17 cellular contexts compared by ENCODE assay signal in genomic region chr1:15962671-15963362, GRCh38. TPM values are rescaled to one million over a fixed set of nuclear protein-coding genes. Genes with fewer than 3 reads are reported as not detected.
A peak's percentile ranks its signal among the peaks of the same experiment; 100 is the strongest.
DNase-seq lines count a peak whose midpoint lies in the region; ATAC-seq, FAIRE-seq and TF ChIP-seq lines count a peak whose summit lies in the region.
"Had no signal": no experiment of that assay in that cellular context is flagged by ENCODE, and none has a peak within 500 bp of the region (broad histone marks: within the 10 kb centered on the region; RNA-seq: fewer than 3 reads in every experiment).

No MANE protein-coding gene starts in this region.

- H4K20me1 ChIP-seq in GM12878 (ENCODE audit: control insufficient read depth, insufficient read depth) = no peaks in the 10 kb centered on the region

- no peak for FAIRE-seq in GM12878 (lab: Jason Lieb, UNC)
- FAIRE-seq: endometrium, keratinocyte had no signal

- H3K36me3 ChIP-seq in GM12878 (ENCODE audit: control insufficient read depth in 2 of 2, insufficient read depth in 2 of 2, low read length in 1 of 2) = peaks cover 2 to 3% of the 10 kb centered on the region in 2 experiments; a peak in 2 of 4 replicates
- peaks cover 0 to 13% (median 3%) of the 10 kb centered on the region in 3 experiments for H3K36me3 ChIP-seq in naive thymus-derived CD4-positive, alpha-beta T cell (ENCODE audit: control insufficient read depth in 2 of 3, insufficient read depth in 3 of 3, low read length in 3 of 3)

- H3K4me3 Mint-ChIP-seq in T-helper 17 cell = peak overlapping the region; percentile 82
- no peak overlapping the region for H3K4me3 Mint-ChIP-seq in naive thymus-derived CD4-positive, alpha-beta T cell

- H3K27ac Mint-ChIP-seq in T-helper 17 cell = peak overlapping the region; percentile 95
- peak overlapping the region in 2 of 9 donors; percentile 30 to 32 for H3K27ac Mint-ChIP-seq in naive thymus-derived CD4-positive, alpha-beta T cell

- H3K79me2 ChIP-seq in GM12878 (ENCODE audit: control insufficient read depth, insufficient read depth, low read length) = peaks cover 26% of the 10 kb centered on the region

- H3K27me3 Mint-ChIP-seq in T-helper 17 cell = no peaks in the 10 kb centered on the region
- no peaks in the 10 kb centered on the region for H3K27me3 Mint-ChIP-seq in naive thymus-derived CD4-positive, alpha-beta T cell

- TF ChIP-seq EP300 in GM12878 (IDR thresholded peaks at IDR 0.05; ENCODE audit: borderline replicate concordance in 1 of 2, control insufficient read depth in 1 of 2, low read depth in 2 of 2, low read length in 2 of 2) = no peak

- no TSS peak for BruUV-seq in GM12878 (replicated peaks; lab: Mats Ljungman, UMichigan)

- H3K36me3 Mint-ChIP-seq in T-helper 17 cell (ENCODE audit: low read depth) = no peaks in the 10 kb centered on the region
- H3K36me3 Mint-ChIP-seq in naive thymus-derived CD4-positive, alpha-beta T cell = peaks cover 0 to 23% (median 3%) of the 10 kb centered on the region in 5 donors

- peaks cover 47% of the 10 kb centered on the region for H3K4me1 Mint-ChIP-seq in T-helper 17 cell
- peaks cover 45 to 88% (median 81%) of the 10 kb centered on the region in 7 donors for H3K4me1 Mint-ChIP-seq in naive thymus-derived CD4-positive, alpha-beta T cell

- WGBS in GM12878 (ENCODE audit: insufficient coverage, insufficient replicate concordance, low lambda C conversion rate, missing lambda C conversion rate) = 94% methylated on average over 8 of the region's 8 CpGs

- SMC1A ChIA-PET in GM12878 (lab: Charles Lee; ENCODE audit: uncharacterized antibody, unreplicated experiment) = interaction anchor here (0.6 to 9.1 kb wide), 6 partner anchors 11 to 159 kb away, joined by 3 to 78 read pairs (median 3); no protein-coding TSS in a partner anchor

- H3K4me2 ChIP-seq in GM12878 (ENCODE audit: control insufficient read depth, insufficient read depth) = peak overlapping the region; percentile 70
- H3K4me2 ChIP-seq: PC-9 had no signal

- no peak for TF ChIP-seq RAD21 in GM12878 (IDR thresholded peaks at IDR 0.05; ENCODE audit: insufficient read depth, low read depth, low read length)

- POLR2A ChIA-PET in GM12878 (lab: Charles Lee) = interaction anchor here (5.2 to 5.4 kb wide), 2 partner anchors 12 to 13 kb away, joined by 45 to 47 read pairs; partner anchors contain the start of gene ZBTB17
- POLR2A ChIA-PET in naive thymus-derived CD4-positive, alpha-beta T cell (lab: Charles Lee) = no interaction called here

- H3K9me3 ChIP-seq in T-helper 17 cell (ENCODE audit: control insufficient read depth, low read length, poor library complexity, severe bottlenecking) (no peaks in the 10 kb centered on the region), GM12878 (replicated peaks; ENCODE audit: control insufficient read depth, insufficient read depth, low read length) (no peaks in the 10 kb centered on the region)
- H3K9me3 ChIP-seq in naive thymus-derived CD4-positive, alpha-beta T cell (ENCODE audit: control insufficient read depth in 2 of 3, low read length in 3 of 3) = no peaks in the 10 kb centered on the region

- H3K4me1 ChIP-seq in GM12878 (ENCODE audit: control insufficient read depth, insufficient read depth, low read length) = peaks cover 47% of the 10 kb centered on the region
- H3K4me1 ChIP-seq in naive thymus-derived CD4-positive, alpha-beta T cell (ENCODE audit: control insufficient read depth in 2 of 2, insufficient read depth in 2 of 2, low read length in 2 of 2) = peaks cover 13 to 21% of the 10 kb centered on the region in 2 donors

- in situ Hi-C loops in GM12878 (cut with MboI) = no loop called here

- no peak overlapping the region for H3K9ac ChIP-seq in GM12878 (ENCODE audit: control insufficient read depth, insufficient read depth, low read length)

- RAD21 ChIA-PET in GM12878 (lab: Charles Lee; ENCODE audit: unreplicated experiment) = interaction anchor here (0.7 to 9.8 kb wide), 9 partner anchors 12 to 147 kb away, joined by 3 to 116 read pairs (median 6); partner anchors contain the start of genes SPEN and ZBTB17

- no peaks in the 10 kb centered on the region for H3K27me3 ChIP-seq in GM12878 (replicated peaks in 1 of 2; ENCODE audit: control insufficient read depth in 2 of 2, insufficient read depth in 2 of 2, low read length in 1 of 2)
- no peaks in the 10 kb centered on the region for H3K27me3 ChIP-seq in naive thymus-derived CD4-positive, alpha-beta T cell (ENCODE audit: control insufficient read depth in 2 of 2, insufficient read depth in 2 of 2, low read length in 2 of 2)

- intact Hi-C loops in GM12878 (cut with micrococcal nuclease; ENCODE audit: unreplicated experiment) (no loop called here), Right ventricle myocardium superior (cut with DNase I) (no loop called here)
- intact Hi-C loops in naive thymus-derived CD4-positive, alpha-beta T cell (cut with micrococcal nuclease) = no loop called here

- ATAC-seq in T-helper 17 cell = no peak
- no peak for ATAC-seq in GM12878
- no peak for ATAC-seq in naive thymus-derived CD4-positive, alpha-beta T cell
- no peak for ATAC-seq in Right ventricle myocardium superior (ENCODE audit: poor library complexity)

- peak overlapping the region; percentile 43; the same call in 1 of the 2 replicates for H3K4me3 ChIP-seq in GM12878
- H3K4me3 ChIP-seq in naive thymus-derived CD4-positive, alpha-beta T cell (ENCODE audit: low read length) = no peak overlapping the region
- H3K4me3 ChIP-seq: PC-9 had no signal

- TF ChIP-seq CTCF in GM12878 (IDR thresholded peaks at IDR 0.05 in 2 of 3, conservative IDR thresholded peaks at IDR 0.05 in 1 of 3; ENCODE audit: control insufficient read depth in 2 of 3, extremely low read depth in 1 of 3, insufficient read depth in 1 of 3, low read depth in 3 of 3, low read length in 3 of 3) = no peak

- DNase-seq in activated effector memory CD4-positive, alpha-beta T cell treated with anti-CD3 and anti-CD28 coated beads, Interleukin-2, amount 50 U/mL, for 16 hours = peak; percentile 49
- DNase-seq in activated effector memory CD4-positive, alpha-beta T cell treated with Interleukin-2 at 50 U/mL for 16 hours = no peak
- no peak for DNase-seq in T-helper 17 cell
- DNase-seq in GM12878 (ENCODE audit: low read depth, low spot score) = no peak
- DNase-seq in substantia nigra (lab: John Stamatoyannopoulos, UW) = no peak
- no peak for DNase-seq in naive thymus-derived CD4-positive, alpha-beta T cell
- no peak for DNase-seq in kidney glomerular epithelial cell (lab: John Stamatoyannopoulos, UW)
- no peak for DNase-seq in Right ventricle myocardium superior
- DNase-seq: NCI-H1417; PC-9; stimulated activated naive CD4-positive, alpha-beta T cell treated with Interleukin-2 at 50 U/mL for 16 hours had no signal

- H3K27ac ChIP-seq in GM12878 (ENCODE audit: control insufficient read depth, insufficient read depth) = peak overlapping the region; percentile 22; the same call in 1 of the 2 replicates
- H3K27ac ChIP-seq in substantia nigra (ENCODE audit: low read depth, low read length, poor library complexity, severe bottlenecking) = peak overlapping the region; percentile 73
- H3K27ac ChIP-seq in naive thymus-derived CD4-positive, alpha-beta T cell (ENCODE audit: low read depth, low read length) = no peak overlapping the region
- H3K27ac ChIP-seq: PC-9 had no signal

- CTCF ChIA-PET in GM12878 (lab: Yijun Ruan, JAX) = interaction anchor here (0.8 to 10.1 kb wide), 7 partner anchors 12 to 171 kb away, joined by 3 to 68 read pairs (median 6); partner anchors contain the start of gene ZBTB17
- CTCF ChIA-PET in naive thymus-derived CD4-positive, alpha-beta T cell (lab: Charles Lee) = no interaction called here

- no peaks in the 10 kb centered on the region for H3K9me3 Mint-ChIP-seq in naive thymus-derived CD4-positive, alpha-beta T cell

- no peak overlapping the region for H2AFZ ChIP-seq in GM12878 (ENCODE audit: control insufficient read depth, low read depth, low read length)
- H2AFZ ChIP-seq: PC-9 had no signal

- TF ChIP-seq POLR2A in GM12878 (IDR thresholded peaks at IDR 0.05; ENCODE audit: low read depth, low read length) = no peak

RNA-seq across cellular contexts. Expression of gene ZBTB17, which starts 13.1 kb away (rescaled TPM):
- total RNA-seq in T-helper 17 cell (10 to 100 TPM; 71.7 to 99.0 TPM), GM12878 (2014; rRNA removed) (45.2 and 49.8 TPM in 2 replicates), GM12878 (2014; rRNA removed; fragmentation: Illumina TruSeq; extraction: Trizol) (19.5 and 22.2 TPM in 2 replicates), GM12878 (2021) (51.0 and 59.4 TPM in 2 replicates), Right ventricle myocardium superior (21.2 TPM)
- total RNA-seq in GM12878 (2013; cell fraction: nucleolus; rRNA removed) = 91.0 and 100 TPM in 2 replicates
- polyA plus RNA-seq in GM12878 (2011; ENCODE audit: low read depth) = 20.6 TPM
- polyA plus RNA-seq in GM12878 (2011; rRNA removed) (19.4 and 40.4 TPM in 2 replicates), GM12878 (2014; fragmentation: Illumina TruSeq; extraction: Trizol) (3.9 and 11.1 TPM in 2 replicates), GM12878 (2014; fragmentation: Nextera tagmentation; extraction: Ambion mirVana) (1 to 10 TPM in 1 of 2 experiments, under 1 TPM in 1; 0.87 to 4.3 TPM), GM12878 (2014; rRNA removed) (43.7 and 59.6 TPM in 2 replicates), GM12878 (2016; fragmentation: Nextera tagmentation; extraction: Ambion mirVana) (10 to 100 TPM; 36.9 to 44.1 TPM)
- polyA plus RNA-seq in GM12878 (2011; cell fraction: cytosol; rRNA removed) = 56.9 and 90.5 TPM in 2 replicates
- polyA plus RNA-seq in GM12878 (2011; cell fraction: nucleus; rRNA removed) = 320 and 372 TPM in 2 replicates
- 33.1 and 40.1 TPM in 2 replicates for polyA plus RNA-seq in GM12878 (2012)
- 44.9 and 67.3 TPM in 2 replicates for polyA minus RNA-seq in GM12878 (2011; rRNA and poly(A)+ RNA removed)
- polyA minus RNA-seq in GM12878 (2011; cell fraction: cytosol; rRNA and poly(A)+ RNA removed) = 24.6 and 29.4 TPM in 2 replicates
- 41.5 and 74.8 TPM in 2 replicates for polyA minus RNA-seq in GM12878 (2011; cell fraction: nucleus; rRNA and poly(A)+ RNA removed)
- 10 to 100 TPM; 47.3 to 85.1 (median 65.0) TPM for total RNA-seq in naive thymus-derived CD4-positive, alpha-beta T cell
- 10 to 100 TPM; 11.2 to 33.7 TPM for polyA plus RNA-seq in naive thymus-derived CD4-positive, alpha-beta T cell

RNA-seq across cellular contexts. Expression of gene SRARP, which starts 41.2 kb away (rescaled TPM):
- not detected for total RNA-seq in T-helper 17 cell
- total RNA-seq in GM12878 (2013; cell fraction: nucleolus; rRNA removed) = not detected in 2 replicates
- not detected in 2 replicates for total RNA-seq in GM12878 (2014; rRNA removed)
- not detected in 2 replicates for total RNA-seq in GM12878 (2014; rRNA removed; fragmentation: Illumina TruSeq; extraction: Trizol)
- total RNA-seq in GM12878 (2021) = not detected in 2 replicates
- not detected for polyA plus RNA-seq in GM12878 (2011; ENCODE audit: low read depth)
- polyA plus RNA-seq in GM12878 (2011; rRNA removed) = 0.03 TPM in 1 of 2 replicates, not detected in the other
- 0.01 and 0.02 TPM in 2 replicates for polyA plus RNA-seq in GM12878 (2011; cell fraction: cytosol; rRNA removed)
- 0.03 TPM in 1 of 2 replicates, not detected in the other for polyA plus RNA-seq in GM12878 (2011; cell fraction: nucleus; rRNA removed)
- not detected in 2 replicates for polyA plus RNA-seq in GM12878 (2012)
- polyA plus RNA-seq in GM12878 (2014; fragmentation: Illumina TruSeq; extraction: Trizol) = not detected in 2 replicates
- polyA plus RNA-seq in GM12878 (2014; fragmentation: Nextera tagmentation; extraction: Ambion mirVana) = not detected
- 0.06 TPM in 1 of 2 replicates, not detected in the other for polyA plus RNA-seq in GM12878 (2014; rRNA removed)
- not detected for polyA plus RNA-seq in GM12878 (2016; fragmentation: Nextera tagmentation; extraction: Ambion mirVana)
- polyA minus RNA-seq in GM12878 (2011; rRNA and poly(A)+ RNA removed) = not detected in 2 replicates
- not detected in 2 replicates for polyA minus RNA-seq in GM12878 (2011; cell fraction: cytosol; rRNA and poly(A)+ RNA removed)
- not detected in 2 replicates for polyA minus RNA-seq in GM12878 (2011; cell fraction: nucleus; rRNA and poly(A)+ RNA removed)
- total RNA-seq in naive thymus-derived CD4-positive, alpha-beta T cell = not detected
- not detected for polyA plus RNA-seq in naive thymus-derived CD4-positive, alpha-beta T cell
- total RNA-seq in Right ventricle myocardium superior = 0.59 TPM
- total RNA-seq: mesenteric fat pad, PC-9, renal cortical epithelial cell, urinary bladder had no signal
- polyA plus RNA-seq: keratinocyte had no signal

RNA-seq across cellular contexts. Expression of gene HSPB7, which starts 55.0 kb away (rescaled TPM):
- not detected for total RNA-seq in T-helper 17 cell
- total RNA-seq in GM12878 (2013; cell fraction: nucleolus; rRNA removed) = not detected in 2 replicates
- total RNA-seq in GM12878 (2014; rRNA removed) = not detected in 2 replicates
- total RNA-seq in GM12878 (2014; rRNA removed; fragmentation: Illumina TruSeq; extraction: Trizol) = not detected in 2 replicates
- total RNA-seq in GM12878 (2021) = 0.21 TPM in 1 of 2 replicates, not detected in the other
- not detected for polyA plus RNA-seq in GM12878 (2011; ENCODE audit: low read depth)
- not detected in 2 replicates for polyA plus RNA-seq in GM12878 (2011; rRNA removed)
- polyA plus RNA-seq in GM12878 (2011; cell fraction: cytosol; rRNA removed) = not detected in 2 replicates
- not detected in 2 replicates for polyA plus RNA-seq in GM12878 (2011; cell fraction: nucleus; rRNA removed)
- 0.08 and 0.27 TPM in 2 replicates for polyA plus RNA-seq in GM12878 (2012)
- not detected in 2 replicates for polyA plus RNA-seq in GM12878 (2014; fragmentation: Illumina TruSeq; extraction: Trizol)
- polyA plus RNA-seq in GM12878 (2014; fragmentation: Nextera tagmentation; extraction: Ambion mirVana) = not detected
- not detected in 2 replicates for polyA plus RNA-seq in GM12878 (2014; rRNA removed)
- polyA plus RNA-seq in GM12878 (2016; fragmentation: Nextera tagmentation; extraction: Ambion mirVana) = under 1 TPM in 1 of 2 experiments, not detected in 1; 0.34 TPM
- polyA minus RNA-seq in GM12878 (2011; rRNA and poly(A)+ RNA removed) = not detected in 2 replicates
- not detected in 2 replicates for polyA minus RNA-seq in GM12878 (2011; cell fraction: cytosol; rRNA and poly(A)+ RNA removed)
- 0.12 TPM in 1 of 2 replicates, not detected in the other for polyA minus RNA-seq in GM12878 (2011; cell fraction: nucleus; rRNA and poly(A)+ RNA removed)
- total RNA-seq in naive thymus-derived CD4-positive, alpha-beta T cell = not detected
- polyA plus RNA-seq in naive thymus-derived CD4-positive, alpha-beta T cell = not detected
- total RNA-seq in Right ventricle myocardium superior = 3,577 TPM
- total RNA-seq: PC-9 had no signal

RNA-seq across cellular contexts. Expression of gene CLCNKA, which starts 59.0 kb away (rescaled TPM):
- not detected for total RNA-seq in T-helper 17 cell
- total RNA-seq in GM12878 (2013; cell fraction: nucleolus; rRNA removed) = 1.7 and 1.8 TPM in 2 replicates
- total RNA-seq in GM12878 (2014; rRNA removed) = not detected in 2 replicates
- not detected in 2 replicates for total RNA-seq in GM12878 (2014; rRNA removed; fragmentation: Illumina TruSeq; extraction: Trizol)
- 0.08 TPM in 1 of 2 replicates, not detected in the other for total RNA-seq in GM12878 (2021)
- polyA plus RNA-seq in GM12878 (2011; ENCODE audit: low read depth) = 0.13 TPM
- 0.05 and 0.06 TPM in 2 replicates for polyA plus RNA-seq in GM12878 (2011; rRNA removed)
- 0.04 and 0.25 TPM in 2 replicates for polyA plus RNA-seq in GM12878 (2011; cell fraction: cytosol; rRNA removed)
- 1.8 and 2.5 TPM in 2 replicates for polyA plus RNA-seq in GM12878 (2011; cell fraction: nucleus; rRNA removed)
- 0.25 and 0.26 TPM in 2 replicates for polyA plus RNA-seq in GM12878 (2012)
- not detected in 2 replicates for polyA plus RNA-seq in GM12878 (2014; fragmentation: Illumina TruSeq; extraction: Trizol)
- polyA plus RNA-seq in GM12878 (2014; fragmentation: Nextera tagmentation; extraction: Ambion mirVana) = under 1 TPM in 1 of 2 experiments, not detected in 1; 0.02 TPM
- polyA plus RNA-seq in GM12878 (2014; rRNA removed) = 0.10 and 0.23 TPM in 2 replicates
- polyA plus RNA-seq in GM12878 (2016; fragmentation: Nextera tagmentation; extraction: Ambion mirVana) = under 1 TPM in 1 of 2 experiments, not detected in 1; 0.15 TPM
- 0.52 TPM in 1 of 2 replicates, not detected in the other for polyA minus RNA-seq in GM12878 (2011; rRNA and poly(A)+ RNA removed)
- not detected in 2 replicates for polyA minus RNA-seq in GM12878 (2011; cell fraction: cytosol; rRNA and poly(A)+ RNA removed)
- polyA minus RNA-seq in GM12878 (2011; cell fraction: nucleus; rRNA and poly(A)+ RNA removed) = 0.19 and 1.2 TPM in 2 replicates
- not detected for total RNA-seq in naive thymus-derived CD4-positive, alpha-beta T cell
- polyA plus RNA-seq in naive thymus-derived CD4-positive, alpha-beta T cell = not detected
- total RNA-seq in Right ventricle myocardium superior = 0.35 TPM
- total RNA-seq: cerebellum, urinary bladder had no signal
- polyA plus RNA-seq: keratinocyte had no signal

Comparison
In these comparisons a context has a peak if more than half of its experiments do, and no peak if none do; other contexts are left out.
1. RNA of gene HSPB7, which starts 55.0 kb away (total RNA-seq): 3,577 TPM in Right ventricle myocardium superior (single experiment); not detected in T-helper 17 cell, 0.21 TPM in GM12878 and not detected in naive thymus-derived CD4-positive, alpha-beta T cell; every median in the first group is over 1,000 times any median in the second.